ENCODE assay signal across 8 cellular contexts in the genomic region with DNA sequence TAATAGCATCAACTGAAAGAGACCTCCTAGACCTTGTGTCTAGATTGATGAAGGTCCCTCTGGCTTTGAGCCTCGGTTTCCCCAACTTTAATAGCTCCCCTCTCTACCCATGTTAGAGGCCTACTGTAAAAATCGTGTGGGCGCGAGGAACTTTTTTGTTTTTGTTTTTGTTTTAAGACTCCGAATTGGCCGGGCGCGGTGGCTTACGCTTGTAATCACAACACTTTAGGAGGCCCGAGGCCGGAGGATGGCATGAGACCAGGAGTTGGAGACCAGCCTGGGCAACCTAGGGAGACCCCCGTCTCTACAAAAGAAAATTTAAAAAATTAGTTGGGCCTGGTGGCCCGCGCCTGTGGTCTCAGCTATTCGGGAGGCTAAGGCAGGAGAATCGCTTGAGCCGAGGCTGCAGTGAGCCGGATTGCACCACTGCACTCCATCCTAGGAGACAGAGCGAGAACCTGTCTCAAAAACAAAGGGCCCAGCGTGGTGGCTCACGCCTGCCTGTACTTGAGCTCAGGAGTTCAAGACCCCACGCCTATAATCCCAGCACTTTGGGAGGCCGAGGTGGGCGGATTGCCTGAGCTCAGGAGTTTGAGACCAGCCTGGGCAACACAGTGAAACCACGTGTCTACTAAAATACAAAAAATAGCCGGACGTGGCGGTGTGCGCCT. TPM values are rescaled to one million over a fixed set of nuclear protein-coding genes. Genes with fewer than 3 reads are reported as not detected.
DNase-seq lines count a peak whose midpoint lies in the region; ATAC-seq and TF ChIP-seq lines count a peak whose summit lies in the region.

No MANE protein-coding gene starts in this region.

- H3K4me3 ChIP-seq in foreskin fibroblast (ENCODE audit: low read depth in 1 of 2, low read length in 2 of 2) (peak overlapping the region; percentile 62 to 65), skeletal muscle satellite cell (ENCODE audit: low read length) (peak overlapping the region; percentile 71)

- H3K27me3 ChIP-seq in skeletal muscle satellite cell (ENCODE audit: control insufficient read depth, insufficient read depth, low read length), result no peaks in the 10 kb centered on the region

- peak overlapping the region; percentile 97 for H3K27ac ChIP-seq in VCaP

- peak overlapping the region; percentile 90 for H3K4me3 Mint-ChIP-seq in HFFc6

- peaks cover 25% of the 10 kb centered on the region for H3K36me3 Mint-ChIP-seq in HFFc6 (ENCODE audit: low read depth)

- TF ChIP-seq CTCF in HFFc6 (IDR thresholded peaks at IDR 0.05), result no peak
- no peak for TF ChIP-seq CTCF in VCaP (conservative IDR thresholded peaks at IDR 0.05)
- no peak for TF ChIP-seq CTCF in foreskin fibroblast (IDR thresholded peaks at IDR 0.05; ENCODE audit: low read depth, low read length)

- H3K36me3 ChIP-seq in skeletal muscle satellite cell (ENCODE audit: insufficient read depth, low read length), result peaks cover 6% of the 10 kb centered on the region

- H3K9me3 Mint-ChIP-seq in HFFc6, result no peaks in the 10 kb centered on the region

- peak overlapping the region; percentile 94 for H3K4me2 ChIP-seq in skeletal muscle satellite cell (ENCODE audit: low read length)

- H3K27ac Mint-ChIP-seq in HFFc6, result peak overlapping the region; percentile 97

- H3K9ac ChIP-seq in skeletal muscle satellite cell (ENCODE audit: low read depth, low read length), result peak overlapping the region; percentile 90

- no peaks in the 10 kb centered on the region for H3K9me3 ChIP-seq in skeletal muscle satellite cell (replicated peaks; ENCODE audit: low read length)

- ATAC-seq in HG02970 (IDR thresholded peaks at IDR 0.05; ENCODE audit: low FRiP score, unreplicated experiment) (no peak), GM21528 (IDR thresholded peaks at IDR 0.05; ENCODE audit: low FRiP score, unreplicated experiment) (no peak)

- H3K4me1 Mint-ChIP-seq in HFFc6 (ENCODE audit: low read depth), result peaks cover 43% of the 10 kb centered on the region

- no peaks in the 10 kb centered on the region; the same call in 1 of the 2 replicates for H3K27me3 Mint-ChIP-seq in HFFc6 (ENCODE audit: insufficient read depth)

- peaks cover 37% of the 10 kb centered on the region for H3K4me1 ChIP-seq in skeletal muscle satellite cell (ENCODE audit: control insufficient read depth, insufficient read depth, low read length)

- DNase-seq in HFFc6 (no peak), foreskin fibroblast (no peak), SKM-1 treated with dmso at 0.1 percent for 144 hours (lab: John Stamatoyannopoulos, UW; ENCODE audit: unreplicated experiment) (no peak), NCI-H446 treated with DMSO at 0.1 percent for 48 hours (lab: John Stamatoyannopoulos, UW) (no peak)

RNA-seq across cellular contexts. Expression of a gene that starts 0.9 kb away (rescaled TPM):
- total RNA-seq in HFFc6 (2021; fragmentation: NEBNext Ultra II Directional; extraction: Animal tissue kit (Norgen Biotek cat#: 25700)), result 10 to 100 TPM; 85.8 to 93.7 (median 88.9) TPM
- total RNA-seq in skeletal muscle satellite cell (2012; rRNA removed), result 40.8 and 43.9 TPM in 2 replicates

RNA-seq across cellular contexts. Expression of a gene that starts 20.2 kb away (rescaled TPM):
- 10 to 100 TPM; 37.5 to 43.1 (median 42.5) TPM for total RNA-seq in HFFc6 (2021; fragmentation: NEBNext Ultra II Directional; extraction: Animal tissue kit (Norgen Biotek cat#: 25700))
- 38.5 and 44.6 TPM in 2 replicates for total RNA-seq in skeletal muscle satellite cell (2012; rRNA removed)

RNA-seq across cellular contexts. Expression of a gene that starts 24.1 kb away (rescaled TPM):
- total RNA-seq in HFFc6 (2021; fragmentation: NEBNext Ultra II Directional; extraction: Animal tissue kit (Norgen Biotek cat#: 25700)), result 10 to 100 TPM; 10.9 to 12.0 (median 11.3) TPM
- total RNA-seq in skeletal muscle satellite cell (2012; rRNA removed), result 2.2 and 2.5 TPM in 2 replicates

RNA-seq across cellular contexts. Expression of a gene that starts 31.1 kb away (rescaled TPM):
- 1 to 10 TPM; 1.8 to 2.7 (median 2.0) TPM for total RNA-seq in HFFc6 (2021; fragmentation: NEBNext Ultra II Directional; extraction: Animal tissue kit (Norgen Biotek cat#: 25700))
- 1.0 and 1.7 TPM in 2 replicates for total RNA-seq in skeletal muscle satellite cell (2012; rRNA removed)

RNA-seq across cellular contexts. Expression of a gene that starts 50.4 kb away (rescaled TPM):
- 1 to 10 TPM in 1 of 6 experiments, under 1 TPM in 5; 0.45 to 1.0 (median 0.59) TPM for total RNA-seq in HFFc6 (2021; fragmentation: NEBNext Ultra II Directional; extraction: Animal tissue kit (Norgen Biotek cat#: 25700))
- 3.3 and 3.9 TPM in 2 replicates for total RNA-seq in skeletal muscle satellite cell (2012; rRNA removed)
